8 cellular contexts compared by ENCODE assay signal in genomic region chr11:64449381-64450167, GRCh38.
A peak's percentile ranks its signal among the peaks of the same experiment; 100 is the strongest.
DNase-seq lines count a peak whose midpoint lies in the region; ATAC-seq and TF ChIP-seq lines count a peak whose summit lies in the region.

No MANE protein-coding gene starts in this region.

- H3K4me1 Mint-ChIP-seq in activated naive CD8-positive, alpha-beta T cell treated with anti-CD3 and anti-CD28 coated beads, Interleukin-2, amount 10 ng/mL, durations not matched to agents 7 days and 5 days = peaks cover 17% of the 10 kb centered on the region

- H3K27me3 ChIP-seq in A673 (replicated peaks; ENCODE audit: insufficient read depth, low read depth, low read length, poor library complexity) (no peaks in the 10 kb centered on the region), SU-DHL-6 (ENCODE audit: low read length) (no peaks in the 10 kb centered on the region), heart right ventricle (peaks cover 0 to 40% (median 22%) of the 10 kb centered on the region in 7 donors), upper lobe of left lung (peaks cover 0 to 2% (median 0%) of the 10 kb centered on the region in 4 donors)

- H3K79me2 ChIP-seq in SU-DHL-6 (ENCODE audit: insufficient read depth, low read length) = no peaks in the 10 kb centered on the region

- H2AFZ ChIP-seq in SU-DHL-6 (ENCODE audit: low read depth, low read length, severe bottlenecking) = no peak overlapping the region

- TF ChIP-seq CTCF in A673 (conservative IDR thresholded peaks at IDR 0.05; ENCODE audit: low read depth, low read length) (peak; percentile 97), SU-DHL-6 (IDR thresholded peaks at IDR 0.05; ENCODE audit: insufficient read depth, low read length, poor library complexity, severe bottlenecking) (peak; percentile 52), heart right ventricle (IDR thresholded peaks at IDR 0.05) (peak; percentile 58 to 89 (median 80)), upper lobe of left lung (IDR thresholded peaks at IDR 0.05) (peak; percentile 60 to 76 (median 70))

- H3K4me3 ChIP-seq in A673 (ENCODE audit: low read depth, low read length, poor library complexity, severe bottlenecking) (peak overlapping the region; percentile 39), SU-DHL-6 (ENCODE audit: insufficient read depth, low read length, poor library complexity, severe bottlenecking) (no peak overlapping the region), heart right ventricle (peak overlapping the region in 9 of 10 donors; percentile 20 to 46 (median 42)), upper lobe of left lung (peak overlapping the region in 3 of 4 donors; percentile 12 to 42 (median 41))

- peaks cover 16% of the 10 kb centered on the region for H3K4me1 ChIP-seq in A673 (ENCODE audit: insufficient read depth, low read length, poor library complexity, severe bottlenecking)
- H3K4me1 ChIP-seq in heart right ventricle = peaks cover 9 to 32% (median 17%) of the 10 kb centered on the region in 9 donors
- H3K4me1 ChIP-seq in upper lobe of left lung = peaks cover 16 to 22% (median 17%) of the 10 kb centered on the region in 4 donors

- no peaks in the 10 kb centered on the region for H3K9me3 ChIP-seq in A673 (ENCODE audit: low read depth, low read length, poor library complexity, severe bottlenecking)
- no peaks in the 10 kb centered on the region for H3K9me3 ChIP-seq in SU-DHL-6 (ENCODE audit: insufficient read depth, low read length)
- H3K9me3 ChIP-seq in heart right ventricle = peaks cover 0 to 12% (median 0%) of the 10 kb centered on the region in 11 donors
- H3K9me3 ChIP-seq in upper lobe of left lung = no peaks in the 10 kb centered on the region

- H3K27me3 Mint-ChIP-seq in activated naive CD8-positive, alpha-beta T cell treated with anti-CD3 and anti-CD28 coated beads, Interleukin-2, amount 10 ng/mL, durations not matched to agents 7 days and 5 days = peaks cover 29% of the 10 kb centered on the region

- no peak for TF ChIP-seq EP300 in upper lobe of left lung (IDR thresholded peaks at IDR 0.05)

- peak overlapping the region; percentile 83 for H3K4me3 Mint-ChIP-seq in activated naive CD8-positive, alpha-beta T cell treated with anti-CD3 and anti-CD28 coated beads, Interleukin-2, amount 10 ng/mL, durations not matched to agents 7 days and 5 days

- no peak overlapping the region for H3K27ac Mint-ChIP-seq in activated naive CD8-positive, alpha-beta T cell treated with anti-CD3 and anti-CD28 coated beads, Interleukin-2, amount 10 ng/mL, durations not matched to agents 7 days and 5 days

- H3K27ac ChIP-seq in A673 (ENCODE audit: low read depth, low read length, poor library complexity, severe bottlenecking) (no peak overlapping the region), SU-DHL-6 (ENCODE audit: low read depth, low read length) (no peak overlapping the region), heart right ventricle (peak overlapping the region in 2 of 10 donors; percentile 60 to 83), upper lobe of left lung (peak overlapping the region in 1 of 4 donors; percentile 73)

- CTCF ChIA-PET in A673 (lab: Charles Lee) = interaction anchor here (0.6 to 2.9 kb wide), 18 partner anchors 8 to 309 kb away, joined by 3 to 33 read pairs (median 4); partner anchors contain the start of genes FERMT3, PRDX5 and TRMT112

- H3K9me3 Mint-ChIP-seq in activated naive CD8-positive, alpha-beta T cell treated with anti-CD3 and anti-CD28 coated beads, Interleukin-2, amount 10 ng/mL, durations not matched to agents 7 days and 5 days = no peaks in the 10 kb centered on the region

- no peaks in the 10 kb centered on the region for H3K36me3 ChIP-seq in A673 (ENCODE audit: insufficient read depth, low read length, poor library complexity, severe bottlenecking)
- no peaks in the 10 kb centered on the region for H3K36me3 ChIP-seq in SU-DHL-6 (ENCODE audit: low read length)
- H3K36me3 ChIP-seq in heart right ventricle = no peaks in the 10 kb centered on the region
- H3K36me3 ChIP-seq in upper lobe of left lung = no peaks in the 10 kb centered on the region

- POLR2A ChIA-PET in A673 (lab: Charles Lee; ENCODE audit: low non-redundant PET) = no interaction called here
- POLR2A ChIA-PET in activated naive CD8-positive, alpha-beta T cell treated with anti-CD3 and anti-CD28 coated beads, Interleukin-2, amount 10 ng/mL, durations not matched to agents 7 days and 5 days (lab: Charles Lee) = no interaction called here

- DNase-seq in A673 (ENCODE audit: low spot score) (peak; percentile 88), MV-4-11 (lab: John Stamatoyannopoulos, UW) (peak; percentile 72), heart right ventricle (peak; percentile 33 to 48), posterior cingulate gyrus (peak in 9 of 10 donors; percentile 17 to 92 (median 62)), upper lobe of left lung (peak; percentile 54 to 65)
- DNase-seq in activated naive CD8-positive, alpha-beta T cell treated with anti-CD3 and anti-CD28 coated beads, Interleukin-2, amount 10 ng/mL, durations not matched to agents 7 days and 5 days = peak; percentile 70

- 20 to 25% methylated on average over 31 of the region's 31 CpGs for WGBS in heart right ventricle, 2 donors
- WGBS in upper lobe of left lung, 2 donors = 23 to 25% methylated on average over 22 to 30 of the region's 31 CpGs

- intact Hi-C loops in A673 (cut with micrococcal nuclease; ENCODE audit: unreplicated experiment) = no loop called here
- intact Hi-C loops in heart right ventricle (cut with DNase I) = loop anchor here in 9 of 10 donors (1.0 to 10.0 kb wide), 4 partner anchors 203 to 205 kb away; no protein-coding TSS in a partner anchor
- intact Hi-C loops in posterior cingulate gyrus (cut with DNase I) = no loop called here

- no peaks in the 10 kb centered on the region for H3F3A ChIP-seq in SU-DHL-6 (ENCODE audit: insufficient read depth)

- TF ChIP-seq POLR2A in upper lobe of left lung (IDR thresholded peaks at IDR 0.05) = no peak

- ATAC-seq in GM18502 (IDR thresholded peaks at IDR 0.05; ENCODE audit: poor library complexity, unreplicated experiment) (peak; percentile 65), heart right ventricle (peak; percentile 72 to 90 (median 84)), upper lobe of left lung (ENCODE audit: low FRiP score in 2 of 2) (peak; percentile 88 to 92)
- peak; percentile 88 for ATAC-seq in activated naive CD8-positive, alpha-beta T cell treated with anti-CD3 and anti-CD28 coated beads, Interleukin-2, amount 10 ng/mL, durations not matched to agents 7 days and 5 days (ENCODE audit: low read depth)

- no peaks in the 10 kb centered on the region for H4K20me1 ChIP-seq in SU-DHL-6 (ENCODE audit: low read depth, low read length)

- no peaks in the 10 kb centered on the region for H3K36me3 Mint-ChIP-seq in activated naive CD8-positive, alpha-beta T cell treated with anti-CD3 and anti-CD28 coated beads, Interleukin-2, amount 10 ng/mL, durations not matched to agents 7 days and 5 days

- BruUV-seq in A673 (replicated peaks; lab: Mats Ljungman, UMichigan) = no TSS peak

- no peaks in the 10 kb centered on the region for H3K9me2 ChIP-seq in SU-DHL-6 (replicated peaks; ENCODE audit: insufficient read depth, low read length)

- H3K4me2 ChIP-seq in SU-DHL-6 (ENCODE audit: low read depth, low read length, poor library complexity, severe bottlenecking) = peak overlapping the region; percentile 34

- H3K9ac ChIP-seq in SU-DHL-6 (ENCODE audit: low read length) = 0 out of 2 replicates have a peak overlapping the region, but pooled peaks have one; percentile 8

Comparison
In these comparisons a context has a peak if more than half of its experiments do, and no peak if none do; other contexts are left out.
1. intact Hi-C loops: an anchor here in heart right ventricle (1.0 to 10.0 kb wide); none called in A673 and posterior cingulate gyrus.